1 cellular context compared by ENCODE assay signal in the genomic region with DNA sequence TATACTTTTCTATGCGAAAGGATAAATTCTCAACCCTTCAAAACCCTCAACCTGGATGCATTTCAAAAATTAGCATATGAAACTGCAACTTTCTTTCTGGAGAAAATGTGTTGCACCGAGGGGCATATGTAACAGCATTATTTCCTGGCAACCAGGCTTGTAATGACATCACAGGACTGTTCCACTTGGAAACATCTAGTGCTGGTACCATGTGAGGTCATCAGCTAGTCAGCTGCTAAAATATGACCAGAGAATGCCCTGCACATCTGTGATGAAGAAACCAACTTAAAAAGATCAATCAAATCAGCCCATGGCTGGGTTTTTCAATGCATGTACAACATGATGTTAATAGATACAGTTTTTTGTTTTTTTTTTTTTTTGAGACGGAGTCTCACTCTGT.
TF ChIP-seq lines count a peak whose summit lies in the region.

No MANE protein-coding gene starts in this region.

TF ChIP-seq in HepG2, 621 proteins besides CTCF, POLR2A, EP300 and RAD21:
- TF ChIP-seq FLYWCH1 (CRISPR knock-in tag; IDR thresholded peaks at IDR 0.05) = no peak
- no peak for TF ChIP-seq AHR (CRISPR knock-in tag; IDR thresholded peaks at IDR 0.05)
- TF ChIP-seq CREB1 (IDR thresholded peaks at IDR 0.05) = peak; percentile 64
- TF ChIP-seq CREB1 (CRISPR knock-in tag; IDR thresholded peaks at IDR 0.05) = no peak
- TF ChIP-seq RNF2 (conservative IDR thresholded peaks at IDR 0.05; ENCODE audit: low read depth) = no peak
- no peak for TF ChIP-seq HOXA7 (CRISPR knock-in tag; IDR thresholded peaks at IDR 0.05)
- no peak for TF ChIP-seq ZNF138 (CRISPR knock-in tag; IDR thresholded peaks at IDR 0.05; ENCODE audit: low read depth)
- TF ChIP-seq ATF7 (IDR thresholded peaks at IDR 0.05) = peak; percentile 40; the same call in 1 of the 2 replicates
- no peak for TF ChIP-seq ATF7 (CRISPR knock-in tag; IDR thresholded peaks at IDR 0.05)
